31 cellular contexts compared by ENCODE assay signal in the genomic region with DNA sequence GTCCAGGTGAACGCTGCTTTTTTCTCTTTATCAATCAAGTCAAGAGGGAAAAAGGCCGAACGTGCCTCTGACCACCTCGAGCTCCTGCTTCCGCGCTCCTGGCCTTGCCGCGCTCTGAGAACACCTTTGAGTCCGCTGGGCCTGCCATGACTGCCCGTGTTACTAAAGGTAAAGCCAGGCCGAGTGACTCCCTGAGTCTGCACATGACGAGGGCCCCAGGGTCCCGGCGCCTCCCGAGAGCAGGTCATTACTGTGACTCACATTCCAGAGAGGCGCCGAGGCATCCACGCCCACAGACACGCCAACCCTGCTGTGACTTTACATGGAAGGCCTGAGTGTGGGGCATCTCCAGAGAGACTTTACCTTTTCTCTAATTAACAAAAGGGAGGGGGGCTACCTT. TPM values are rescaled to one million over a fixed set of nuclear protein-coding genes. Genes with fewer than 3 reads are reported as not detected.
DNase-seq lines count a peak whose midpoint lies in the region; ATAC-seq and TF ChIP-seq lines count a peak whose summit lies in the region.
"Had no signal": no experiment of that assay in that cellular context is flagged by ENCODE, and none has a peak within 500 bp of the region (broad histone marks: within the 10 kb centered on the region; RNA-seq: fewer than 3 reads in every experiment).

No MANE protein-coding gene starts in this region.

- peak; percentile 5 for DNase-seq in activated CD4-positive, alpha-beta memory T cell treated with anti-CD3 and anti-CD28 coated beads for 36 hours
- no peak for DNase-seq in activated CD4-positive, alpha-beta memory T cell treated with anti-CD3 and anti-CD28 coated beads, Interleukin-2, amount 10 ng/mL, durations not matched to agents 7 days and 5 days
- peak; percentile 29 for DNase-seq in natural killer cell treated with Interleukin-12 subunit alpha and Interleukin-12 subunit beta and Interleukin-15 and Interleukin-18, amount 100 ng/mL, for 72 hours (ENCODE audit: low spot score)
- DNase-seq in natural killer cell (no peak), posterior vena cava (ENCODE audit: low spot score) (peak; percentile 81), aorta (peak in 1 of 2 donors; percentile 70), NCI-H1694 treated with DMSO at 0.1 percent for 48 hours (lab: John Stamatoyannopoulos, UW) (no peak), DMS153 treated with DMSO at 0.1 percent for 48 hours (lab: John Stamatoyannopoulos, UW; ENCODE audit: unreplicated experiment) (no peak)
- DNase-seq: activated CD4-positive, alpha-beta T cell treated with anti-CD3 and anti-CD28 coated beads for 1 hour; activated CD8-positive, alpha-beta T cell treated with anti-CD3 and anti-CD28 coated beads for 36 hours; activated naive CD4-positive, alpha-beta T cell; cerebellar nuclear complex; DMS153; Kasumi-1; kidney glomerular epithelial cell; mesenchymal stem cell; NCI-H1417 treated with DMSO at 0.1 percent for 48 hours; NCI-H2081 treated with DMSO at 0.1 percent for 48 hours; NCI-H226; NCI-H69; SHP77 treated with DMSO at 0.1 percent for 48 hours; stimulated activated CD4-positive, alpha-beta T cell treated with anti-CD3 and anti-CD28 coated beads, Interleukin-15, amount 100 ng/mL, for 24 hours; substantia nigra had no signal

- no peak overlapping the region for H3K27ac ChIP-seq in aorta (ENCODE audit: low read depth in 1 of 2, low read length in 2 of 2)
- H3K27ac ChIP-seq: 22Rv1; BLaER1 treated with 17β-estradiol and CSF1 and Interleukin-3, amounts not matched to agents 10 nM and 100 nM; gastrocnemius medialis; neural progenitor cell had no signal

- no peak for TF ChIP-seq CTCF in natural killer cell (IDR thresholded peaks at IDR 0.05)

- H3K4me3 ChIP-seq in aorta (ENCODE audit: low read length in 2 of 2): no peak overlapping the region
- H3K4me3 ChIP-seq: BLaER1 treated with 17β-estradiol and CSF1 and Interleukin-3, amounts not matched to agents 10 nM and 100 nM; gastrocnemius medialis; GM12878; neural progenitor cell had no signal

- H3K9me3 Mint-ChIP-seq in activated CD4-positive, alpha-beta memory T cell treated with anti-CD3 and anti-CD28 coated beads for 36 hours: no peaks in the 10 kb centered on the region
- H3K9me3 Mint-ChIP-seq in activated CD4-positive, alpha-beta memory T cell treated with anti-CD3 and anti-CD28 coated beads, Interleukin-2, amount 10 ng/mL, durations not matched to agents 7 days and 5 days: no peaks in the 10 kb centered on the region
- no peaks in the 10 kb centered on the region for H3K9me3 Mint-ChIP-seq in natural killer cell treated with Interleukin-12 subunit alpha and Interleukin-12 subunit beta and Interleukin-15 and Interleukin-18, amount 100 ng/mL, for 72 hours
- H3K9me3 Mint-ChIP-seq in natural killer cell: no peaks in the 10 kb centered on the region
- H3K9me3 Mint-ChIP-seq: activated CD8-positive, alpha-beta T cell treated with anti-CD3 and anti-CD28 coated beads for 36 hours; neural progenitor cell; stimulated activated memory B cell treated with anti-CD40 and anti-IgM and Interleukin-4, amounts not matched to agents 10 μg/mL and 1 μg/mL and 100 μg/mL, for 72 hours had no signal

- WGBS in aorta, 2 donors: 94% methylated on average over 19 of the region's 19 CpGs

- no peak overlapping the region for H3K27ac Mint-ChIP-seq in activated CD4-positive, alpha-beta memory T cell treated with anti-CD3 and anti-CD28 coated beads for 36 hours
- no peak overlapping the region for H3K27ac Mint-ChIP-seq in activated CD4-positive, alpha-beta memory T cell treated with anti-CD3 and anti-CD28 coated beads, Interleukin-2, amount 10 ng/mL, durations not matched to agents 7 days and 5 days
- H3K27ac Mint-ChIP-seq in natural killer cell treated with Interleukin-12 subunit alpha and Interleukin-12 subunit beta and Interleukin-15 and Interleukin-18, amount 100 ng/mL, for 72 hours: no peak overlapping the region
- no peak overlapping the region for H3K27ac Mint-ChIP-seq in natural killer cell
- H3K27ac Mint-ChIP-seq: activated CD8-positive, alpha-beta T cell treated with anti-CD3 and anti-CD28 coated beads for 36 hours; brain; neural progenitor cell; stimulated activated memory B cell treated with anti-CD40 and anti-IgM and Interleukin-4, amounts not matched to agents 10 μg/mL and 1 μg/mL and 100 μg/mL, for 72 hours had no signal

- CTCF ChIA-PET in activated CD4-positive, alpha-beta memory T cell treated with anti-CD3 and anti-CD28 coated beads for 36 hours (lab: Charles Lee): no interaction called here
- CTCF ChIA-PET in activated CD4-positive, alpha-beta memory T cell treated with anti-CD3 and anti-CD28 coated beads, Interleukin-2, amount 10 ng/mL, durations not matched to agents 7 days and 5 days (lab: Charles Lee): interaction anchor here (1.0 kb wide), 1 partner anchor 139 kb away, joined by 3 read pairs; no protein-coding TSS in a partner anchor

- POLR2A ChIA-PET in activated CD4-positive, alpha-beta memory T cell treated with anti-CD3 and anti-CD28 coated beads for 36 hours (lab: Charles Lee): no interaction called here
- POLR2A ChIA-PET in activated CD4-positive, alpha-beta memory T cell treated with anti-CD3 and anti-CD28 coated beads, Interleukin-2, amount 10 ng/mL, durations not matched to agents 7 days and 5 days (lab: Charles Lee): no interaction called here

- H3K4me1 Mint-ChIP-seq in activated CD4-positive, alpha-beta memory T cell treated with anti-CD3 and anti-CD28 coated beads for 36 hours (ENCODE audit: low read depth): no peaks in the 10 kb centered on the region
- no peaks in the 10 kb centered on the region for H3K4me1 Mint-ChIP-seq in activated CD4-positive, alpha-beta memory T cell treated with anti-CD3 and anti-CD28 coated beads, Interleukin-2, amount 10 ng/mL, durations not matched to agents 7 days and 5 days
- H3K4me1 Mint-ChIP-seq in natural killer cell treated with Interleukin-12 subunit alpha and Interleukin-12 subunit beta and Interleukin-15 and Interleukin-18, amount 100 ng/mL, for 72 hours (ENCODE audit: low read depth in 2 of 2): no peaks in the 10 kb centered on the region
- H3K4me1 Mint-ChIP-seq in natural killer cell: no peaks in the 10 kb centered on the region
- H3K4me1 Mint-ChIP-seq: neural progenitor cell; stimulated activated memory B cell treated with anti-CD40 and anti-IgM and Interleukin-4, amounts not matched to agents 10 μg/mL and 1 μg/mL and 100 μg/mL, for 72 hours had no signal

- H3K36me3 ChIP-seq in aorta (ENCODE audit: control insufficient read depth in 1 of 2, insufficient read depth in 2 of 2, low read length in 1 of 2): peaks cover 6 to 7% of the 10 kb centered on the region in 2 donors

- no peak overlapping the region for H3K4me3 Mint-ChIP-seq in activated CD4-positive, alpha-beta memory T cell treated with anti-CD3 and anti-CD28 coated beads for 36 hours
- no peak overlapping the region for H3K4me3 Mint-ChIP-seq in activated CD4-positive, alpha-beta memory T cell treated with anti-CD3 and anti-CD28 coated beads, Interleukin-2, amount 10 ng/mL, durations not matched to agents 7 days and 5 days
- no peak overlapping the region for H3K4me3 Mint-ChIP-seq in natural killer cell treated with Interleukin-12 subunit alpha and Interleukin-12 subunit beta and Interleukin-15 and Interleukin-18, amount 100 ng/mL, for 72 hours
- no peak overlapping the region for H3K4me3 Mint-ChIP-seq in natural killer cell
- H3K4me3 Mint-ChIP-seq: activated CD8-positive, alpha-beta T cell treated with anti-CD3 and anti-CD28 coated beads for 36 hours; brain; neural progenitor cell; stimulated activated memory B cell treated with anti-CD40 and anti-IgM and Interleukin-4, amounts not matched to agents 10 μg/mL and 1 μg/mL and 100 μg/mL, for 72 hours had no signal

- H3K36me3 Mint-ChIP-seq in activated CD4-positive, alpha-beta memory T cell treated with anti-CD3 and anti-CD28 coated beads for 36 hours: peaks cover 14% of the 10 kb centered on the region
- peaks cover 12% of the 10 kb centered on the region for H3K36me3 Mint-ChIP-seq in activated CD4-positive, alpha-beta memory T cell treated with anti-CD3 and anti-CD28 coated beads, Interleukin-2, amount 10 ng/mL, durations not matched to agents 7 days and 5 days (ENCODE audit: low read depth)
- H3K36me3 Mint-ChIP-seq in natural killer cell treated with Interleukin-12 subunit alpha and Interleukin-12 subunit beta and Interleukin-15 and Interleukin-18, amount 100 ng/mL, for 72 hours: peaks cover 6% of the 10 kb centered on the region
- H3K36me3 Mint-ChIP-seq in natural killer cell: no peaks in the 10 kb centered on the region

- no peaks in the 10 kb centered on the region for H3K27me3 Mint-ChIP-seq in activated CD4-positive, alpha-beta memory T cell treated with anti-CD3 and anti-CD28 coated beads for 36 hours
- no peaks in the 10 kb centered on the region for H3K27me3 Mint-ChIP-seq in activated CD4-positive, alpha-beta memory T cell treated with anti-CD3 and anti-CD28 coated beads, Interleukin-2, amount 10 ng/mL, durations not matched to agents 7 days and 5 days
- H3K27me3 Mint-ChIP-seq in natural killer cell treated with Interleukin-12 subunit alpha and Interleukin-12 subunit beta and Interleukin-15 and Interleukin-18, amount 100 ng/mL, for 72 hours: no peaks in the 10 kb centered on the region
- H3K27me3 Mint-ChIP-seq in natural killer cell (ENCODE audit: low read depth in 2 of 2): no peaks in the 10 kb centered on the region
- H3K27me3 Mint-ChIP-seq: activated CD8-positive, alpha-beta T cell treated with anti-CD3 and anti-CD28 coated beads for 36 hours; stimulated activated memory B cell treated with anti-CD40 and anti-IgM and Interleukin-4, amounts not matched to agents 10 μg/mL and 1 μg/mL and 100 μg/mL, for 72 hours had no signal

- H3K9me3 ChIP-seq in aorta (ENCODE audit: control insufficient read depth, low read length): no peaks in the 10 kb centered on the region
- H3K9me3 ChIP-seq: gastrocnemius medialis had no signal

- H3K4me1 ChIP-seq in aorta (ENCODE audit: control insufficient read depth in 1 of 2, insufficient read depth in 2 of 2, low read length in 2 of 2): no peaks in the 10 kb centered on the region
- H3K4me1 ChIP-seq: gastrocnemius medialis, neural progenitor cell had no signal

- intact Hi-C loops in activated CD4-positive, alpha-beta memory T cell treated with anti-CD3 and anti-CD28 coated beads for 36 hours (cut with micrococcal nuclease): no loop called here
- intact Hi-C loops in natural killer cell (cut with micrococcal nuclease) (no loop called here), posterior vena cava (cut with DNase I) (loop anchor here in 1 of 2 donors (10.0 kb wide), 1 partner anchor 112 kb away; no protein-coding TSS in a partner anchor), aorta (cut with DNase I) (no loop called here)

- no peaks in the 10 kb centered on the region for H3K27me3 ChIP-seq in aorta (ENCODE audit: control insufficient read depth in 1 of 2, insufficient read depth in 2 of 2, low read length in 1 of 2)
- H3K27me3 ChIP-seq: BLaER1 treated with 17β-estradiol and CSF1 and Interleukin-3, amounts not matched to agents 10 nM and 100 nM; gastrocnemius medialis; neural progenitor cell had no signal

- no peak for ATAC-seq in natural killer cell treated with Interleukin-12 subunit alpha and Interleukin-12 subunit beta and Interleukin-15 and Interleukin-18, amount 100 ng/mL, for 72 hours
- ATAC-seq in natural killer cell (no peak), aorta (ENCODE audit: low FRiP score) (peak; percentile 19)
- ATAC-seq: activated CD8-positive, alpha-beta T cell treated with anti-CD3 and anti-CD28 coated beads for 36 hours; gastrocnemius medialis; GM12878; HCT116; stimulated activated memory B cell treated with anti-CD40 and anti-IgM and Interleukin-4, amounts not matched to agents 10 μg/mL and 1 μg/mL and 100 μg/mL, for 72 hours had no signal

RNA-seq across cellular contexts. Expression of gene POFUT2, which starts 11.1 kb away (rescaled TPM):
- 10 to 100 TPM; 14.3 TPM for total RNA-seq in activated CD4-positive, alpha-beta memory T cell treated with anti-CD3 and anti-CD28 coated beads for 36 hours
- total RNA-seq in activated CD4-positive, alpha-beta memory T cell treated with anti-CD3 and anti-CD28 coated beads, Interleukin-2, amount 10 ng/mL, durations not matched to agents 7 days and 5 days: 10 to 100 TPM; 23.5 to 25.1 TPM
- 10 to 100 TPM; 16.5 to 23.5 TPM for total RNA-seq in natural killer cell treated with Interleukin-12 subunit alpha and Interleukin-12 subunit beta and Interleukin-15 and Interleukin-18, amount 100 ng/mL, for 72 hours
- 10 to 100 TPM; 41.4 to 46.0 (median 43.3) TPM for total RNA-seq in natural killer cell
- 10 to 100 TPM; 27.1 to 27.4 TPM for total RNA-seq in posterior vena cava
- 10 to 100 TPM; 35.8 to 52.2 TPM for total RNA-seq in aorta
- polyA plus RNA-seq in aorta: 10 to 100 TPM; 12.6 to 49.1 TPM

Comparison
In these comparisons a context has a peak if more than half of its experiments do, and no peak if none do; other contexts are left out.
1. DNase-seq: peak in activated CD4-positive, alpha-beta memory T cell treated with anti-CD3 and anti-CD28 coated beads for 36 hours (single experiment), natural killer cell treated with Interleukin-12 subunit alpha and Interleukin-12 subunit beta and Interleukin-15 and Interleukin-18, amount 100 ng/mL, for 72 hours (single experiment) and posterior vena cava (single experiment); none in activated CD4-positive, alpha-beta memory T cell treated with anti-CD3 and anti-CD28 coated beads, Interleukin-2, amount 10 ng/mL, durations not matched to agents 7 days and 5 days (single experiment), natural killer cell (single experiment), NCI-H1694 treated with DMSO at 0.1 percent for 48 hours (single experiment) and DMS153 treated with DMSO at 0.1 percent for 48 hours (single experiment).